Comparison of ENCODE assay signal across 25 cellular contexts in genomic region chr3:155385896-155386295, GRCh38.
"Had no signal": no experiment of that assay in that cellular context is flagged by ENCODE, and none has a peak within 500 bp of the region (broad histone marks: within the 10 kb centered on the region; RNA-seq: fewer than 3 reads in every experiment).

No MANE protein-coding gene starts in this region.

- H3K4me1 Mint-ChIP-seq: activated CD8-positive, alpha-beta memory T cell treated with anti-CD3 and anti-CD28 coated beads, Interleukin-2, amount 10 ng/mL, durations not matched to agents 7 days and 5 days; activated naive CD8-positive, alpha-beta T cell treated with anti-CD3 and anti-CD28 coated beads, Interleukin-2, amount 50 U/mL, for 24 hours; central memory CD8-positive, alpha-beta T cell; stimulated activated naive CD8-positive, alpha-beta T cell treated with anti-CD3 and anti-CD28 coated beads, Interleukin-15, amount 100 ng/mL, for 72 hours had no signal

- H3K4me3 Mint-ChIP-seq: activated CD8-positive, alpha-beta memory T cell treated with anti-CD3 and anti-CD28 coated beads, Interleukin-2, amount 10 ng/mL, durations not matched to agents 7 days and 5 days; activated CD8-positive, alpha-beta T cell treated with anti-CD3 and anti-CD28 coated beads for 36 hours; activated naive CD8-positive, alpha-beta T cell treated with anti-CD3 and anti-CD28 coated beads, Interleukin-2, amount 50 U/mL, for 24 hours; activated T-helper 1 cell treated with anti-CD3 and anti-CD28 coated beads, Interleukin-12 subunit alpha, Interleukin-12 subunit beta, Interleukin-2, Interleukin-4 antibody, amounts not matched to agents 30 ng/mL and 10 ng/mL and 1 ng/mL, durations not matched to agents 14 hours and 24 hours and 36 hours; central memory CD8-positive, alpha-beta T cell; effector memory CD8-positive, alpha-beta T cell; natural killer cell treated with Interleukin-12 subunit alpha and Interleukin-12 subunit beta and Interleukin-15 and Interleukin-18, amount 100 ng/mL, for 72 hours; stimulated activated naive CD8-positive, alpha-beta T cell treated with anti-CD3 and anti-CD28 coated beads, Interleukin-15, amount 100 ng/mL, for 72 hours had no signal

- ATAC-seq: activated CD8-positive, alpha-beta memory T cell treated with anti-CD3 and anti-CD28 coated beads, Interleukin-2, amount 10 ng/mL, durations not matched to agents 7 days and 5 days; activated CD8-positive, alpha-beta T cell treated with anti-CD3 and anti-CD28 coated beads for 36 hours; activated naive CD8-positive, alpha-beta T cell treated with anti-CD3 and anti-CD28 coated beads, Interleukin-2, amount 50 U/mL, for 24 hours; effector memory CD8-positive, alpha-beta T cell; foreskin keratinocyte; left lung; right lobe of liver; stimulated activated naive CD8-positive, alpha-beta T cell treated with anti-CD3 and anti-CD28 coated beads, Interleukin-15, amount 100 ng/mL, for 72 hours had no signal

- H3K4me3 ChIP-seq: colonic mucosa, dorsolateral prefrontal cortex, esophagus muscularis mucosa, left lung, right lobe of liver, skin epidermis, tibial artery had no signal

- H3K36me3 Mint-ChIP-seq: activated CD8-positive, alpha-beta memory T cell treated with anti-CD3 and anti-CD28 coated beads, Interleukin-2, amount 10 ng/mL, durations not matched to agents 7 days and 5 days; natural killer cell treated with Interleukin-12 subunit alpha and Interleukin-12 subunit beta and Interleukin-15 and Interleukin-18, amount 100 ng/mL, for 72 hours had no signal

- H3K27me3 ChIP-seq: colonic mucosa, esophagus muscularis mucosa, foreskin keratinocyte, left lung, right lobe of liver, tibial artery had no signal

- H3K27me3 Mint-ChIP-seq: activated naive CD8-positive, alpha-beta T cell treated with anti-CD3 and anti-CD28 coated beads, Interleukin-2, amount 50 U/mL, for 24 hours; central memory CD8-positive, alpha-beta T cell; natural killer cell treated with Interleukin-12 subunit alpha and Interleukin-12 subunit beta and Interleukin-15 and Interleukin-18, amount 100 ng/mL, for 72 hours had no signal

- H3K4me1 ChIP-seq: colonic mucosa, foreskin keratinocyte, left lung, right lobe of liver had no signal

- H3K9me3 ChIP-seq: colonic mucosa, esophagus muscularis mucosa, left lung, right lobe of liver, tibial artery had no signal

- H3K36me3 ChIP-seq: colonic mucosa, esophagus muscularis mucosa, left lung, right lobe of liver, tibial artery had no signal

- H3K9me3 Mint-ChIP-seq: activated CD8-positive, alpha-beta T cell treated with anti-CD3 and anti-CD28 coated beads for 36 hours; activated naive CD8-positive, alpha-beta T cell treated with anti-CD3 and anti-CD28 coated beads, Interleukin-2, amount 50 U/mL, for 24 hours; activated T-helper 1 cell treated with anti-CD3 and anti-CD28 coated beads, Interleukin-12 subunit alpha, Interleukin-12 subunit beta, Interleukin-2, Interleukin-4 antibody, amounts not matched to agents 30 ng/mL and 10 ng/mL and 1 ng/mL, durations not matched to agents 14 hours and 24 hours and 36 hours; central memory CD8-positive, alpha-beta T cell; effector memory CD8-positive, alpha-beta T cell; natural killer cell treated with Interleukin-12 subunit alpha and Interleukin-12 subunit beta and Interleukin-15 and Interleukin-18, amount 100 ng/mL, for 72 hours; stimulated activated naive CD8-positive, alpha-beta T cell treated with anti-CD3 and anti-CD28 coated beads, Interleukin-15, amount 100 ng/mL, for 72 hours had no signal

- H3K27ac Mint-ChIP-seq: activated CD8-positive, alpha-beta memory T cell treated with anti-CD3 and anti-CD28 coated beads, Interleukin-2, amount 10 ng/mL, durations not matched to agents 7 days and 5 days; activated CD8-positive, alpha-beta T cell treated with anti-CD3 and anti-CD28 coated beads for 36 hours; activated naive CD8-positive, alpha-beta T cell treated with anti-CD3 and anti-CD28 coated beads, Interleukin-2, amount 50 U/mL, for 24 hours; activated T-helper 1 cell treated with anti-CD3 and anti-CD28 coated beads, Interleukin-12 subunit alpha, Interleukin-12 subunit beta, Interleukin-2, Interleukin-4 antibody, amounts not matched to agents 30 ng/mL and 10 ng/mL and 1 ng/mL, durations not matched to agents 14 hours and 24 hours and 36 hours; effector memory CD8-positive, alpha-beta T cell; natural killer cell treated with Interleukin-12 subunit alpha and Interleukin-12 subunit beta and Interleukin-15 and Interleukin-18, amount 100 ng/mL, for 72 hours; stimulated activated naive CD8-positive, alpha-beta T cell treated with anti-CD3 and anti-CD28 coated beads, Interleukin-15, amount 100 ng/mL, for 72 hours had no signal

- H3K27ac ChIP-seq: colonic mucosa, dorsolateral prefrontal cortex, esophagus muscularis mucosa, foreskin keratinocyte, left lung, right lobe of liver, tibial artery had no signal

- DNase-seq: activated CD4-positive, alpha-beta T cell treated with anti-CD3 and anti-CD28 coated beads for 48 hours; activated CD8-positive, alpha-beta memory T cell treated with anti-CD3 and anti-CD28 coated beads, Interleukin-2, amount 10 ng/mL, durations not matched to agents 7 days and 5 days; activated CD8-positive, alpha-beta T cell treated with anti-CD3 and anti-CD28 coated beads for 36 hours; activated gamma-delta T cell; activated naive CD4-positive, alpha-beta T cell treated with anti-CD3 and anti-CD28 coated beads, Interleukin-2, amount 50 U/mL, for 16 hours; activated naive CD8-positive, alpha-beta T cell treated with anti-CD3 and anti-CD28 coated beads, Interleukin-2, amount 50 U/mL, for 24 hours; activated T-cell treated with anti-CD3 and anti-CD28 coated beads for 4 hours; aorta; colonic mucosa; dorsolateral prefrontal cortex; effector memory CD8-positive, alpha-beta T cell; foreskin keratinocyte; hippocampal formation; kidney glomerular epithelial cell; left lung; right lobe of liver; stimulated activated CD4-positive, alpha-beta T cell treated with anti-CD3 and anti-CD28 coated beads, Interleukin-1b, Interleukin-23, amount 100 ng/mL, for 48 hours; stimulated activated naive CD8-positive, alpha-beta T cell treated with anti-CD3 and anti-CD28 coated beads, Interleukin-15, amount 100 ng/mL, for 72 hours; T-helper 2 cell; tibial artery had no signal
